ENCODE assay signal across 19 cellular contexts in genomic region chr6:165676435-165677068, GRCh38. TPM values are rescaled to one million over a fixed set of nuclear protein-coding genes. Genes with fewer than 3 reads are reported as not detected.
DNase-seq lines count a peak whose midpoint lies in the region; ATAC-seq, FAIRE-seq and TF ChIP-seq lines count a peak whose summit lies in the region.
"Had no signal": no experiment of that assay in that cellular context is flagged by ENCODE, and none has a peak within 500 bp of the region (broad histone marks: within the 10 kb centered on the region; RNA-seq: fewer than 3 reads in every experiment).

No MANE protein-coding gene starts in this region.

- 96% methylated on average over 4 of the region's 18 CpGs; no CpG with 5 or more reads in 1 of the 2 experiments for WGBS in IMR-90 (ENCODE audit: extremely low coverage in 2 of 2, insufficient read length in 1 of 2), 2 experiments

- H3K23ac ChIP-seq in IMR-90 (ENCODE audit: low read depth, low read length) = peak overlapping the region; percentile 40; the same call in 1 of the 2 replicates

- no peak for TF ChIP-seq POLR2A in IMR-90 (IDR thresholded peaks at IDR 0.05; ENCODE audit: low read depth, low read length)

- no peak overlapping the region for H2BK20ac ChIP-seq in IMR-90 (ENCODE audit: low read depth, low read length)

- H4K91ac ChIP-seq in IMR-90 (ENCODE audit: insufficient read depth, low read depth, low read length) = no peak overlapping the region; the same call in 1 of the 2 replicates

- no peak for TF ChIP-seq CTCF in IMR-90 (conservative IDR thresholded peaks at IDR 0.05; ENCODE audit: low read depth, low read length)

- H3K79me1 ChIP-seq in IMR-90 (ENCODE audit: low read depth in 1 of 2, low read length in 2 of 2) = no peaks in the 10 kb centered on the region

- no peak overlapping the region for H3K4me3 Mint-ChIP-seq in CD4-positive, alpha-beta memory T cell
- no peak overlapping the region for H3K4me3 Mint-ChIP-seq in activated CD4-positive, alpha-beta memory T cell treated with anti-CD3 and anti-CD28 coated beads, Interleukin-2, amount 10 ng/mL, durations not matched to agents 7 days and 5 days
- H3K4me3 Mint-ChIP-seq: stimulated activated naive CD8-positive, alpha-beta T cell treated with anti-CD3 and anti-CD28 coated beads, Interleukin-15, amount 100 ng/mL, for 72 hours had no signal

- POLR2A ChIA-PET in IMR-90 (lab: Charles Lee; ENCODE audit: unreplicated experiment) = no interaction called here
- POLR2A ChIA-PET in CD4-positive, alpha-beta memory T cell (lab: Charles Lee; ENCODE audit: partially characterized antibody) = no interaction called here
- POLR2A ChIA-PET in activated CD4-positive, alpha-beta memory T cell treated with anti-CD3 and anti-CD28 coated beads, Interleukin-2, amount 10 ng/mL, durations not matched to agents 7 days and 5 days (lab: Charles Lee) = no interaction called here

- H2AK5ac ChIP-seq in IMR-90 (ENCODE audit: low read depth, low read length) = no peak overlapping the region

- H3K36me3 ChIP-seq in IMR-90 (ENCODE audit: control insufficient read depth, insufficient read depth, low read length) = no peaks in the 10 kb centered on the region
- H3K36me3 ChIP-seq in CD4-positive, alpha-beta memory T cell (ENCODE audit: insufficient read depth, low read length) = no peaks in the 10 kb centered on the region
- H3K36me3 ChIP-seq: HAP-1 had no signal

- intact Hi-C loops in IMR-90 (cut with micrococcal nuclease) = no loop called here
- intact Hi-C loops in CD4-positive, alpha-beta memory T cell (cut with micrococcal nuclease) = no loop called here

- no peaks in the 10 kb centered on the region; the same call in 1 of the 2 replicates for H3K27me3 ChIP-seq in IMR-90 (ENCODE audit: control insufficient read depth, insufficient read depth, low read length)
- H3K27me3 ChIP-seq in CD4-positive, alpha-beta memory T cell (ENCODE audit: insufficient read depth, low read length) = no peaks in the 10 kb centered on the region
- H3K27me3 ChIP-seq: foreskin keratinocyte had no signal

- peaks cover 0 to 4% of the 10 kb centered on the region in 2 donors for H3K27me3 Mint-ChIP-seq in CD4-positive, alpha-beta memory T cell
- H3K27me3 Mint-ChIP-seq in activated CD4-positive, alpha-beta memory T cell treated with anti-CD3 and anti-CD28 coated beads, Interleukin-2, amount 10 ng/mL, durations not matched to agents 7 days and 5 days = no peaks in the 10 kb centered on the region

- no peak overlapping the region for H3K9ac ChIP-seq in IMR-90 (ENCODE audit: low read depth, low read length)
- H3K9ac ChIP-seq: parathyroid adenoma had no signal

- H2BK120ac ChIP-seq in IMR-90 (ENCODE audit: low read depth, low read length) = no peak overlapping the region

- peak; percentile 46 for FAIRE-seq in urothelium cell line (lab: Jason Lieb, UNC)
- FAIRE-seq: islet of Langerhans had no signal

- H3K4me1 Mint-ChIP-seq in CD4-positive, alpha-beta memory T cell = no peaks in the 10 kb centered on the region
- no peaks in the 10 kb centered on the region for H3K4me1 Mint-ChIP-seq in activated CD4-positive, alpha-beta memory T cell treated with anti-CD3 and anti-CD28 coated beads, Interleukin-2, amount 10 ng/mL, durations not matched to agents 7 days and 5 days
- H3K4me1 Mint-ChIP-seq: stimulated activated naive CD8-positive, alpha-beta T cell treated with anti-CD3 and anti-CD28 coated beads, Interleukin-15, amount 100 ng/mL, for 72 hours had no signal

- H3K9me3 Mint-ChIP-seq in CD4-positive, alpha-beta memory T cell = peaks cover 0 to 3% (median under 1%) of the 10 kb centered on the region in 8 donors
- H3K9me3 Mint-ChIP-seq in activated CD4-positive, alpha-beta memory T cell treated with anti-CD3 and anti-CD28 coated beads, Interleukin-2, amount 10 ng/mL, durations not matched to agents 7 days and 5 days = peaks cover 10% of the 10 kb centered on the region

- dilution Hi-C loops in IMR-90 (cut with HindIII; ENCODE audit: low sequenced_read_pairs, unreplicated experiment) = no loop called here

- H3K14ac ChIP-seq in IMR-90 (replicated peaks; ENCODE audit: low read depth, low read length) = no peak overlapping the region

- H2BK5ac ChIP-seq in IMR-90 (ENCODE audit: low read depth, low read length, poor library complexity, severe bottlenecking) = no peak overlapping the region

- H2AFZ ChIP-seq in IMR-90 (replicated peaks; ENCODE audit: low read length, poor library complexity) = no peak overlapping the region
- H2AFZ ChIP-seq: parathyroid adenoma had no signal

- H2BK15ac ChIP-seq in IMR-90 (ENCODE audit: low read depth, low read length) = no peak overlapping the region

- BruUV-seq in IMR-90 (replicated peaks; lab: Mats Ljungman, UMichigan) = no TSS peak

- H3K27ac ChIP-seq in IMR-90 (ENCODE audit: insufficient read depth, low read length) = no peak overlapping the region
- no peak overlapping the region for H3K27ac ChIP-seq in CD4-positive, alpha-beta memory T cell (ENCODE audit: low read depth, low read length)
- H3K27ac ChIP-seq: C4-2B, foreskin keratinocyte, parathyroid adenoma, VCaP had no signal

- H3K9me1 ChIP-seq in IMR-90 (ENCODE audit: insufficient read depth, low read length) = no peaks in the 10 kb centered on the region

- no peak overlapping the region for H2AK9ac ChIP-seq in IMR-90 (replicated peaks; ENCODE audit: low read depth, low read length, poor library complexity)

- H4K20me1 ChIP-seq in IMR-90 (ENCODE audit: insufficient read depth, low read length) = no peaks in the 10 kb centered on the region

- DNase-seq in IMR-90 (peak; percentile 20), dermis blood vessel endothelial cell (peak; percentile 95), iris pigment epithelial cell (ENCODE audit: low read depth) (peak; percentile 25), urothelium cell line (ENCODE audit: low spot score) (peak; percentile 75), NCI-H748 treated with DMSO at 0.1 percent for 48 hours (lab: John Stamatoyannopoulos, UW) (no peak)
- no peak for DNase-seq in CD4-positive, alpha-beta memory T cell
- DNase-seq in activated CD4-positive, alpha-beta memory T cell treated with anti-CD3 and anti-CD28 coated beads, Interleukin-2, amount 10 ng/mL, durations not matched to agents 7 days and 5 days = no peak
- DNase-seq: activated effector memory CD4-positive, alpha-beta T cell treated with anti-CD3 and anti-CD28 coated beads, Interleukin-2, amount 50 U/mL, for 16 hours; effector CD8-positive, alpha-beta T cell; foreskin keratinocyte; NCI-H1417; NCI-H446; stimulated activated CD4-positive, alpha-beta T cell treated with anti-CD3 and anti-CD28 coated beads, Interleukin-12 subunit alpha, Interleukin-12 subunit beta, amount 100 ng/mL, for 4 hours; stimulated activated naive CD8-positive, alpha-beta T cell treated with anti-CD3 and anti-CD28 coated beads, Interleukin-15, amount 100 ng/mL, for 72 hours had no signal

- H3K27ac Mint-ChIP-seq in CD4-positive, alpha-beta memory T cell = no peak overlapping the region
- H3K27ac Mint-ChIP-seq in activated CD4-positive, alpha-beta memory T cell treated with anti-CD3 and anti-CD28 coated beads, Interleukin-2, amount 10 ng/mL, durations not matched to agents 7 days and 5 days = no peak overlapping the region
- H3K27ac Mint-ChIP-seq: stimulated activated naive CD8-positive, alpha-beta T cell treated with anti-CD3 and anti-CD28 coated beads, Interleukin-15, amount 100 ng/mL, for 72 hours had no signal

- H3K9me3 ChIP-seq in IMR-90 (ENCODE audit: control insufficient read depth, insufficient read depth, low read length) = no peaks in the 10 kb centered on the region
- no peaks in the 10 kb centered on the region for H3K9me3 ChIP-seq in CD4-positive, alpha-beta memory T cell (ENCODE audit: control insufficient read depth in 1 of 2, low read length in 2 of 2)
- H3K9me3 ChIP-seq: HAP-1 had no signal

- no peak overlapping the region; a peak in 1 of 4 replicates for H4K8ac ChIP-seq in IMR-90 (ENCODE audit: low read depth in 2 of 2, low read length in 2 of 2)

- H3K4me2 ChIP-seq in IMR-90 (ENCODE audit: low read depth, low read length) = no peak overlapping the region

- no peak overlapping the region for H3K18ac ChIP-seq in IMR-90 (ENCODE audit: low read depth, low read length)

- H4K5ac ChIP-seq in IMR-90 (ENCODE audit: low read depth, low read length) = no peak overlapping the region

- TF ChIP-seq RAD21 in IMR-90 (IDR thresholded peaks at IDR 0.05; ENCODE audit: low read length) = no peak

- ATAC-seq in IMR-90 (ENCODE audit: low read depth) = peak; percentile 66
- ATAC-seq: foreskin keratinocyte; stimulated activated naive CD8-positive, alpha-beta T cell treated with anti-CD3 and anti-CD28 coated beads, Interleukin-15, amount 100 ng/mL, for 72 hours had no signal

- no peak overlapping the region for H3K56ac ChIP-seq in IMR-90 (ENCODE audit: extremely low read depth, insufficient read depth, low read length)

- in situ Hi-C loops in IMR-90 (cut with MboI; ENCODE audit: low sequenced_read_pairs) = no loop called here

- CTCF ChIA-PET in IMR-90 (lab: Yijun Ruan, JAX) = interaction anchor here (1.3 kb wide), 1 partner anchor 14 kb away, joined by 3 read pairs; no protein-coding TSS in a partner anchor
- CTCF ChIA-PET in CD4-positive, alpha-beta memory T cell (lab: Charles Lee; ENCODE audit: partially characterized antibody) = no interaction called here
- CTCF ChIA-PET in activated CD4-positive, alpha-beta memory T cell treated with anti-CD3 and anti-CD28 coated beads, Interleukin-2, amount 10 ng/mL, durations not matched to agents 7 days and 5 days (lab: Charles Lee) = no interaction called here

- H3K36me3 Mint-ChIP-seq in CD4-positive, alpha-beta memory T cell = no peaks in the 10 kb centered on the region
- H3K36me3 Mint-ChIP-seq in activated CD4-positive, alpha-beta memory T cell treated with anti-CD3 and anti-CD28 coated beads, Interleukin-2, amount 10 ng/mL, durations not matched to agents 7 days and 5 days (ENCODE audit: low read depth) = no peaks in the 10 kb centered on the region

- no peak overlapping the region for H3K4ac ChIP-seq in IMR-90 (ENCODE audit: low read depth, low read length)

- H3K4me3 ChIP-seq in IMR-90 (ENCODE audit: insufficient read depth, low read depth, low read length) = no peak overlapping the region
- no peak overlapping the region for H3K4me3 ChIP-seq in CD4-positive, alpha-beta memory T cell (ENCODE audit: low read length in 2 of 2)
- H3K4me3 ChIP-seq: HAP-1 had no signal

- peaks cover 2% of the 10 kb centered on the region for H3K4me1 ChIP-seq in IMR-90 (ENCODE audit: control insufficient read depth, insufficient read depth, low read length)
- H3K4me1 ChIP-seq in CD4-positive, alpha-beta memory T cell (ENCODE audit: insufficient read depth, low read length) = no peaks in the 10 kb centered on the region
- H3K4me1 ChIP-seq: foreskin keratinocyte, parathyroid adenoma had no signal

TF ChIP-seq in IMR-90, 13 proteins besides CTCF, POLR2A, EP300 and RAD21 (continues in another document):
- no peak for TF ChIP-seq CEBPB (IDR thresholded peaks at IDR 0.05; ENCODE audit: low read depth, low read length)

RNA-seq across cellular contexts. Expression of gene PDE10A, which starts 13.5 kb away (rescaled TPM):
- total RNA-seq in IMR-90 (2012; rRNA removed) (12.4 and 15.8 TPM in 2 replicates), dermis blood vessel endothelial cell (9.7 and 12.2 TPM in 2 replicates)
- 3.4 and 3.9 TPM in 2 replicates for polyA plus RNA-seq in IMR-90 (2012; rRNA removed)
- polyA plus RNA-seq in IMR-90 (2012; cell fraction: cytosol; rRNA removed) = 2.7 and 3.3 TPM in 2 replicates
- 6.8 and 27.2 TPM in 2 replicates for polyA plus RNA-seq in IMR-90 (2012; cell fraction: nucleus; rRNA removed; ENCODE audit: low replicate concordance)
- total RNA-seq in CD4-positive, alpha-beta memory T cell = not detected
- not detected for polyA plus RNA-seq in CD4-positive, alpha-beta memory T cell
- total RNA-seq in activated CD4-positive, alpha-beta memory T cell treated with anti-CD3 and anti-CD28 coated beads, Interleukin-2, amount 10 ng/mL, durations not matched to agents 7 days and 5 days = not detected
- total RNA-seq: foreskin keratinocyte had no signal
- polyA plus RNA-seq: foreskin keratinocyte had no signal

Comparison
In these comparisons a context has a peak if more than half of its experiments do, and no peak if none do; other contexts are left out.
1. DNase-seq: peak in IMR-90 (single experiment), dermis blood vessel endothelial cell (single experiment), iris pigment epithelial cell (single experiment) and urothelium cell line (single experiment); none in CD4-positive, alpha-beta memory T cell (0 of 5), NCI-H748 treated with DMSO at 0.1 percent for 48 hours (single experiment) and activated CD4-positive, alpha-beta memory T cell treated with anti-CD3 and anti-CD28 coated beads, Interleukin-2, amount 10 ng/mL, durations not matched to agents 7 days and 5 days (single experiment).
2. RNA of gene PDE10A, which starts 13.5 kb away (total RNA-seq): 12.4 to 15.8 TPM in IMR-90 and 9.7 to 12.2 TPM in dermis blood vessel endothelial cell; not detected in CD4-positive, alpha-beta memory T cell and not detected in activated CD4-positive, alpha-beta memory T cell treated with anti-CD3 and anti-CD28 coated beads, Interleukin-2, amount 10 ng/mL, durations not matched to agents 7 days and 5 days; every median in the first group is over 10 times any median in the second.